ENCODE assay signal across 18 cellular contexts in genomic region chr9:137367506-137368430, GRCh38. TPM values are rescaled to one million over a fixed set of nuclear protein-coding genes. Genes with fewer than 3 reads are reported as not detected.
DNase-seq lines count a peak whose midpoint lies in the region; ATAC-seq and TF ChIP-seq lines count a peak whose summit lies in the region.
"Had no signal": no experiment of that assay in that cellular context is flagged by ENCODE, and none has a peak within 500 bp of the region (broad histone marks: within the 10 kb centered on the region; RNA-seq: fewer than 3 reads in every experiment).

No MANE protein-coding gene starts in this region.

- no peak overlapping the region for H3K18ac ChIP-seq in mesenchymal stem cell (ENCODE audit: low read depth in 1 of 2, low read length in 2 of 2)

- no peak for TF ChIP-seq EP300 in gastroesophageal sphincter (IDR thresholded peaks at IDR 0.05)

- 82 to 90% methylated on average over 2 to 13 of the region's 38 CpGs for WGBS in gastroesophageal sphincter (ENCODE audit: low coverage in 1 of 2), 2 donors
- 89% methylated on average over 38 of the region's 38 CpGs for WGBS in mesenchymal stem cell

- H3K4me2 ChIP-seq in mesenchymal stem cell (ENCODE audit: low read length, poor library complexity, severe bottlenecking): no peak overlapping the region

- H3K27ac ChIP-seq in gastroesophageal sphincter: peak overlapping the region in 3 of 4 donors; percentile 15 to 55 (median 47)
- H3K27ac ChIP-seq in mesenchymal stem cell (ENCODE audit: low read length, poor library complexity, severe bottlenecking): no peak overlapping the region
- no peak overlapping the region for H3K27ac ChIP-seq in uterus
- H3K27ac ChIP-seq: 22Rv1, C4-2B had no signal

- DNase-seq in Right ventricle myocardium inferior (ENCODE audit: missing footprints): peak; percentile 60
- no peak for DNase-seq in cardiac septum (ENCODE audit: low spot score)
- no peak for DNase-seq in mesenchymal stem cell
- DNase-seq in uterus: peak; percentile 6 to 11
- no peak for DNase-seq in NCI-H146 (lab: John Stamatoyannopoulos, UW)
- no peak for DNase-seq in stimulated activated CD4-positive, alpha-beta T cell treated with anti-CD3 and anti-CD28 coated beads, Interleukin-2, amount 100 ng/mL, for 24 hours
- DNase-seq: H7, KBM-7, NCI-H1048, NCI-H345, NCI-H69, PC-3, SHP77 had no signal

- H3K4me1 ChIP-seq in gastroesophageal sphincter (peaks cover 0 to 20% (median 5%) of the 10 kb centered on the region in 3 donors), mesenchymal stem cell (ENCODE audit: control insufficient read depth, insufficient read depth, low read depth, low read length) (peaks cover 7% of the 10 kb centered on the region), uterus (no peaks in the 10 kb centered on the region)
- H3K4me1 ChIP-seq: Caco-2 had no signal

- no peak overlapping the region for H2AFZ ChIP-seq in mesenchymal stem cell (ENCODE audit: low read depth, low read length)

- TF ChIP-seq CTCF in gastroesophageal sphincter (IDR thresholded peaks at IDR 0.05) (no peak), uterus (IDR thresholded peaks at IDR 0.05) (no peak)

- H3K14ac ChIP-seq in mesenchymal stem cell (ENCODE audit: low read length in 2 of 2): peak overlapping the region in 1 of 2 experiments; percentile 36

- no peaks in the 10 kb centered on the region for H3K27me3 ChIP-seq in gastroesophageal sphincter
- no peaks in the 10 kb centered on the region for H3K27me3 ChIP-seq in mesenchymal stem cell (ENCODE audit: control insufficient read depth in 1 of 2, insufficient read depth in 1 of 2, low read length in 2 of 2)
- no peaks in the 10 kb centered on the region for H3K27me3 ChIP-seq in uterus

- H2AK5ac ChIP-seq in mesenchymal stem cell (ENCODE audit: low read length, severe bottlenecking): no peak overlapping the region

- H2BK12ac ChIP-seq in mesenchymal stem cell (ENCODE audit: low read length in 2 of 2): no peak overlapping the region

- TF ChIP-seq POLR2A in gastroesophageal sphincter (IDR thresholded peaks at IDR 0.05): no peak
- TF ChIP-seq POLR2A in uterus (IDR thresholded peaks at IDR 0.05): no peak

- ATAC-seq in Right ventricle myocardium inferior (no peak), gastroesophageal sphincter (no peak), GM19452 (IDR thresholded peaks at IDR 0.05; ENCODE audit: unreplicated experiment) (no peak)
- ATAC-seq: PC-3 had no signal

- H3K9ac ChIP-seq in mesenchymal stem cell (ENCODE audit: low read length): no peak overlapping the region

- no peak overlapping the region for H3K23ac ChIP-seq in mesenchymal stem cell (ENCODE audit: low read length in 2 of 2)

- no peak overlapping the region for H2BK120ac ChIP-seq in mesenchymal stem cell (ENCODE audit: low read depth, low read length)

- peak overlapping the region; percentile 35 for H4K91ac ChIP-seq in mesenchymal stem cell (ENCODE audit: low read length)

- H2BK5ac ChIP-seq in mesenchymal stem cell (ENCODE audit: low read depth, low read length, poor library complexity, severe bottlenecking): no peak overlapping the region

- intact Hi-C loops in Right ventricle myocardium inferior (cut with DNase I) (no loop called here), cardiac septum (cut with DNase I) (no loop called here), uterus (cut with DNase I; ENCODE audit: low total_unique reads) (no loop called here)

- H3K9me3 ChIP-seq in gastroesophageal sphincter: peaks cover 0 to 10% (median 0%) of the 10 kb centered on the region in 3 donors
- peaks cover 5% of the 10 kb centered on the region for H3K9me3 ChIP-seq in mesenchymal stem cell (ENCODE audit: control insufficient read depth, low read length)
- no peaks in the 10 kb centered on the region for H3K9me3 ChIP-seq in uterus
- H3K9me3 ChIP-seq: Caco-2 had no signal

- H3K4ac ChIP-seq in mesenchymal stem cell (ENCODE audit: low read depth in 1 of 2, low read length in 2 of 2): no peak overlapping the region

- H2BK15ac ChIP-seq in mesenchymal stem cell (ENCODE audit: low read depth, poor library complexity, severe bottlenecking): no peak overlapping the region

- H3K36me3 ChIP-seq in gastroesophageal sphincter: peaks cover 0 to 58% of the 10 kb centered on the region in 2 donors
- H3K36me3 ChIP-seq in mesenchymal stem cell (ENCODE audit: control insufficient read depth in 1 of 2, insufficient read depth in 2 of 2, low read depth in 1 of 2, low read length in 2 of 2): peaks cover 0 to 63% of the 10 kb centered on the region in 2 experiments
- H3K36me3 ChIP-seq in uterus: no peaks in the 10 kb centered on the region

- no peak overlapping the region for H4K8ac ChIP-seq in mesenchymal stem cell (ENCODE audit: low read length)

- no peak overlapping the region for H3K4me3 ChIP-seq in gastroesophageal sphincter
- peak overlapping the region in 1 of 2 experiments; percentile 16 for H3K4me3 ChIP-seq in mesenchymal stem cell (ENCODE audit: insufficient read depth in 1 of 2, low read depth in 1 of 2, low read length in 2 of 2)
- H3K4me3 ChIP-seq in uterus: no peak overlapping the region

- H3K79me1 ChIP-seq in mesenchymal stem cell (replicated peaks; ENCODE audit: low read length, poor library complexity, severe bottlenecking): no peaks in the 10 kb centered on the region

RNA-seq across cellular contexts. Expression of gene EXD3, which starts 55.2 kb away (rescaled TPM):
- total RNA-seq in Right ventricle myocardium inferior (6.8 TPM), cardiac septum (11.3 TPM), gastroesophageal sphincter (10 to 100 TPM in 2 of 4 donors, 1 to 10 TPM in 2; 3.7 to 29.7 (median 10.9) TPM), uterus (10 to 100 TPM; 11.8 to 49.0 (median 31.5) TPM)
- polyA plus RNA-seq in mesenchymal stem cell (2013, experiment 1 of 2): 7.1 TPM
- 7.2 TPM for polyA plus RNA-seq in mesenchymal stem cell (2013, experiment 2 of 2)

RNA-seq across cellular contexts. Expression of gene NOXA1, which starts 55.4 kb away (rescaled TPM):
- total RNA-seq in Right ventricle myocardium inferior: 2.2 TPM
- 3.3 TPM for total RNA-seq in cardiac septum
- total RNA-seq in gastroesophageal sphincter: 1 to 10 TPM; 1.1 to 4.2 (median 3.0) TPM
- polyA plus RNA-seq in mesenchymal stem cell (2013, experiment 1 of 2): 0.21 TPM
- 0.14 TPM for polyA plus RNA-seq in mesenchymal stem cell (2013, experiment 2 of 2)
- 10 to 100 TPM in 1 of 4 donors, 1 to 10 TPM in 2, under 1 TPM in 1; 0.29 to 13.3 (median 3.4) TPM for total RNA-seq in uterus

Comparison
In these comparisons a context has a peak if more than half of its experiments do, and no peak if none do; other contexts are left out.
1. DNase-seq: peak in Right ventricle myocardium inferior (single experiment) and uterus (2 of 2); none in cardiac septum (single experiment), mesenchymal stem cell (single experiment), NCI-H146 (single experiment) and stimulated activated CD4-positive, alpha-beta T cell treated with anti-CD3 and anti-CD28 coated beads, Interleukin-2, amount 100 ng/mL, for 24 hours (0 of 2).
2. H3K27ac ChIP-seq: peak in gastroesophageal sphincter (3 of 4); none in mesenchymal stem cell (single experiment) and uterus (0 of 2).